Comparison of ENCODE assay signal across 16 cellular contexts in genomic region chr15:70495988-70496387, GRCh38.
DNase-seq lines count a peak whose midpoint lies in the region; ATAC-seq and TF ChIP-seq lines count a peak whose summit lies in the region.
"Had no signal": no experiment of that assay in that cellular context is flagged by ENCODE, and none has a peak within 500 bp of the region (broad histone marks: within the 10 kb centered on the region; RNA-seq: fewer than 3 reads in every experiment).

No MANE protein-coding gene starts in this region.

- H4K20me1 ChIP-seq in HCT116 (ENCODE audit: insufficient read depth) = no peaks in the 10 kb centered on the region
- no peaks in the 10 kb centered on the region for H4K20me1 ChIP-seq in hepatocyte (ENCODE audit: insufficient read depth, poor library complexity, severe bottlenecking)

- H3K79me2 ChIP-seq in HCT116 (ENCODE audit: insufficient read depth, low read length) (no peaks in the 10 kb centered on the region), hepatocyte (no peaks in the 10 kb centered on the region)

- 96% methylated on average over 3 of the region's 3 CpGs for WGBS in hepatocyte (ENCODE audit: low lambda C conversion rate, missing lambda C conversion rate)

- no peak for TF ChIP-seq RAD21 in HCT116 (IDR thresholded peaks at IDR 0.05; ENCODE audit: low read depth)

- H3K4me3 ChIP-seq in HCT116 (replicated peaks in 1 of 2; ENCODE audit: low read depth in 1 of 2, low read length in 2 of 2) (no peak overlapping the region), hepatocyte (no peak overlapping the region), upper lobe of right lung (no peak overlapping the region)
- H3K4me3 ChIP-seq: HAP-1 had no signal

- no peak for ATAC-seq in HCT116
- ATAC-seq in upper lobe of right lung = no peak

- H3K36me3 ChIP-seq in HCT116 (ENCODE audit: control insufficient read depth in 1 of 2, insufficient read depth in 2 of 2, low read length in 2 of 2) = no peaks in the 10 kb centered on the region
- H3K36me3 ChIP-seq in hepatocyte (replicated peaks; ENCODE audit: insufficient read depth, low read depth) = no peaks in the 10 kb centered on the region
- H3K36me3 ChIP-seq in upper lobe of right lung = no peaks in the 10 kb centered on the region
- H3K36me3 ChIP-seq: HAP-1 had no signal

- RAD21 ChIA-PET in HCT116 (lab: Charles Lee; ENCODE audit: low non-redundant PET in 1 of 2, low total read pairs in 2 of 2, uncharacterized antibody in 2 of 2, unreplicated experiment in 2 of 2) = no interaction called here

- H3K9me3 ChIP-seq in HCT116 (ENCODE audit: control insufficient read depth in 1 of 2, insufficient read depth in 1 of 2, low read depth in 1 of 2, low read length in 2 of 2) = no peaks in the 10 kb centered on the region
- no peaks in the 10 kb centered on the region for H3K9me3 ChIP-seq in hepatocyte (ENCODE audit: low read depth)
- H3K9me3 ChIP-seq in upper lobe of right lung = no peaks in the 10 kb centered on the region
- H3K9me3 ChIP-seq: HAP-1 had no signal

- H3K9me2 ChIP-seq in HCT116 (ENCODE audit: insufficient read depth) (no peaks in the 10 kb centered on the region), hepatocyte (replicated peaks; ENCODE audit: insufficient read depth) (no peaks in the 10 kb centered on the region)

- TF ChIP-seq CTCF in HCT116 (IDR thresholded peaks at IDR 0.05 in 2 of 3, conservative IDR thresholded peaks at IDR 0.05 in 1 of 3; ENCODE audit: borderline replicate concordance in 1 of 3, insufficient read depth in 1 of 3, low read depth in 2 of 3, low read length in 2 of 3) (no peak), hepatocyte (IDR thresholded peaks at IDR 0.05; ENCODE audit: poor library complexity) (no peak), upper lobe of right lung (IDR thresholded peaks at IDR 0.05) (no peak)

- BruUV-seq in HCT116 (replicated peaks; lab: Mats Ljungman, UMichigan) = no TSS peak

- CTCF ChIA-PET in HCT116 (lab: Charles Lee) = no interaction called here

- H3K9ac ChIP-seq in HCT116 (ENCODE audit: low read length) = no peak overlapping the region

- H3K4me1 ChIP-seq in HCT116 (ENCODE audit: control insufficient read depth in 1 of 2, insufficient read depth in 2 of 2, low read length in 2 of 2) (peaks cover 40 to 48% of the 10 kb centered on the region in 2 experiments), hepatocyte (ENCODE audit: insufficient read depth) (peaks cover 44% of the 10 kb centered on the region), upper lobe of right lung (peaks cover 21% of the 10 kb centered on the region)

- intact Hi-C loops in HCT116 (cut with micrococcal nuclease) = no loop called here
- intact Hi-C loops in upper lobe of right lung (cut with DNase I) = loop anchor here (10.0 kb wide), 1 partner anchor 1021 kb away; no protein-coding TSS in a partner anchor

- no peak overlapping the region for H3K27ac ChIP-seq in HCT116 (ENCODE audit: low read depth, low read length)
- H3K27ac ChIP-seq in hepatocyte = peak overlapping the region; percentile 82
- no peak overlapping the region for H3K27ac ChIP-seq in upper lobe of right lung

- peaks cover 4% of the 10 kb centered on the region; the same call in 1 of the 2 replicates for H3K27me3 ChIP-seq in HCT116 (ENCODE audit: insufficient read depth, low read length)
- no peaks in the 10 kb centered on the region for H3K27me3 ChIP-seq in hepatocyte
- no peaks in the 10 kb centered on the region for H3K27me3 ChIP-seq in upper lobe of right lung

- POLR2A ChIA-PET in HCT116 (lab: Charles Lee) = no interaction called here

- no peak for TF ChIP-seq POLR2A in HCT116 (IDR thresholded peaks at IDR 0.05; ENCODE audit: borderline replicate concordance, extremely low read depth, insufficient read depth, insufficient read length)

- DNase-seq in HCT116 (ENCODE audit: low read depth, low spot score) (no peak), RPMI7951 (ENCODE audit: low read depth) (peak; percentile 30), hepatocyte (ENCODE audit: low spot score) (no peak), upper lobe of right lung (peak; percentile 23), NCI-H1417 (lab: John Stamatoyannopoulos, UW) (no peak), dermis blood vessel endothelial cell (no peak)
- no peak for DNase-seq in stimulated activated CD4-positive, alpha-beta T cell treated with anti-CD3 and anti-CD28 coated beads, Interleukin-1b, Interleukin-23, amount 100 ng/mL, for 48 hours
- DNase-seq: C1 segment of cervical spinal cord, DMS153, EL, NCI-H1048, NCI-H2107, NCI-H526 treated with DMSO at 0.1 percent for 48 hours, OCI-M1, SHP77 treated with DMSO at 0.1 percent for 48 hours had no signal

- H3K4me2 ChIP-seq in HCT116 (ENCODE audit: low read length) (0 out of 2 replicates have a peak overlapping the region, but pooled peaks have one; percentile 66), hepatocyte (peak overlapping the region; percentile 43)

- H2AFZ ChIP-seq in HCT116 (ENCODE audit: low read depth, low read length, poor library complexity, severe bottlenecking) (no peak overlapping the region), hepatocyte (no peak overlapping the region)

TF ChIP-seq in HCT116, 20 proteins besides CTCF, POLR2A, EP300 and RAD21:
- TF ChIP-seq JUND (IDR thresholded peaks at IDR 0.05) (no peak), TCF7L2 (IDR thresholded peaks at IDR 0.05; ENCODE audit: borderline replicate concordance, extremely low read depth, insufficient read depth, insufficient read length) (no peak), EZH2phosphoT487 (IDR thresholded peaks at IDR 0.05; ENCODE audit: borderline replicate concordance) (no peak), ZNF274 (IDR thresholded peaks at IDR 0.05; ENCODE audit: low read depth, low read length) (no peak), SRF (IDR thresholded peaks at IDR 0.05; ENCODE audit: low read depth) (no peak), POLR2AphosphoS5 (IDR thresholded peaks at IDR 0.05; ENCODE audit: low read depth, low read length) (no peak), SIN3A (IDR thresholded peaks at IDR 0.05; ENCODE audit: low read depth) (no peak)

Comparison
In these comparisons a context has a peak if more than half of its experiments do, and no peak if none do; other contexts are left out.
1. DNase-seq: peak in RPMI7951 (single experiment) and upper lobe of right lung (single experiment); none in HCT116 (single experiment), hepatocyte (single experiment), stimulated activated CD4-positive, alpha-beta T cell treated with anti-CD3 and anti-CD28 coated beads, Interleukin-1b, Interleukin-23, amount 100 ng/mL, for 48 hours (single experiment), NCI-H1417 (0 of 3) and dermis blood vessel endothelial cell (single experiment).